ENCODE assay signal across 10 cellular contexts in the genomic region with DNA sequence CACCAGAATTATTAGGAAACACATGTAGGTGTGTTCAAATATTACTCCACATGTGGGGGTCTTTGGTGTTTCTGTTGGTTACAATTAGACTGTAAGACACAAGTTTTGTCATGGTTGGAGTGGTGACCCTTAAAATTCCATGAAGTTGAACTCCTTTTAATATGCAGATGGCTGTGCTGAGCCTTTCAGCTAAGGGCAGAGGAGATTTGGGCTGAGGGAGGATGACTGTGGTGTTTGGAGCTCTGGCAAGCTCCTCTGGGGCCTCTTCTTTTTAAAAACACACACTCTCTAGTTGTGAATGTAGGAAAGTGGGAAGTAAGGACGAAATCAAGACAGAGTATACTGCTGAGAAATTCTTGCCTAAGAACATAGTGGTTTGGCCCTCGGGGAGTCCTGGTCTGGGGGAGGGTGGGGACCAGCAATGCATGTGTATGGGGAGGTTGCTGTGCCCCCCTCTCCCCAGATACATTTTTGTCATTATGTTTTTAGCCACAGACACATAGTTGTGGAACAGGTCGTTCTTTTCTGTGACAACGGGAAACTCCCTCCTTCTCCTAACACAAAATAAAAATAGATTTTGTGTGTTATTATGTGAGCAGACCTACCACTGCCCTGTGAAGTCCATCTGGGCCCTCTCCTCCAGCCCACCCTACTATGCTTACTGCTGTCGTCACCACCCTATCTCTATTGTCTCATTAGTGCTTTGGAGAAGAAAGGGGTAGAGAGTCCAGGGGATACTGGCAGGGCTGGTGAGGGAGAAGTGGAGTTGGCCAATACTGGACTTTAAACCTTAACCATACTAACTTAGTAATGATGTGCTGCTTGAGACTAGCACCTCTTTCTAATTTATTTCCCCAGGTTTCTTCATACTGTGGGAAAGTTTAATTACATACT. TPM values are rescaled to one million over a fixed set of nuclear protein-coding genes. Genes with fewer than 3 reads are reported as not detected.
DNase-seq lines count a peak whose midpoint lies in the region; ATAC-seq and TF ChIP-seq lines count a peak whose summit lies in the region.
"Had no signal": no experiment of that assay in that cellular context is flagged by ENCODE, and none has a peak within 500 bp of the region (broad histone marks: within the 10 kb centered on the region; RNA-seq: fewer than 3 reads in every experiment).

No MANE protein-coding gene starts in this region.

- H3K4me1 ChIP-seq in adipocyte (ENCODE audit: control insufficient read depth, insufficient read depth, low read length) (peaks cover 25% of the 10 kb centered on the region), right lobe of liver (peaks cover 0 to 30% (median 3%) of the 10 kb centered on the region in 4 donors)

- intact Hi-C loops in right lobe of liver (cut with DNase I) = no loop called here

- H3K36me3 Mint-ChIP-seq in activated T-cell treated with anti-CD3 and anti-CD28 coated beads, Interleukin-2, amount 50 U/mL, for 4 hours (ENCODE audit: insufficient read depth) = peaks cover 13% of the 10 kb centered on the region
- H3K36me3 Mint-ChIP-seq in type B pancreatic cell = peaks cover 14% of the 10 kb centered on the region

- ATAC-seq in activated T-cell treated with anti-CD3 and anti-CD28 coated beads, Interleukin-2, amount 50 U/mL, for 4 hours = no peak
- ATAC-seq in right lobe of liver = peak; percentile 55 to 80 (median 70)

- WGBS in right lobe of liver (ENCODE audit: insufficient coverage, low coverage, low lambda C conversion rate, missing lambda C conversion rate) = 56% methylated on average over 5 of the region's 5 CpGs

- H3K27me3 ChIP-seq in adipocyte (replicated peaks; ENCODE audit: control insufficient read depth, insufficient read depth, low read length) = no peaks in the 10 kb centered on the region
- H3K27me3 ChIP-seq in right lobe of liver = no peaks in the 10 kb centered on the region
- H3K27me3 ChIP-seq in H7 (ENCODE audit: control insufficient read depth, insufficient read depth, low read length) = peaks cover 7% of the 10 kb centered on the region

- peak overlapping the region; percentile 55 for H3K27ac Mint-ChIP-seq in type B pancreatic cell

- no peak for TF ChIP-seq POLR2A in right lobe of liver (IDR thresholded peaks at IDR 0.05)

- H3K36me3 ChIP-seq in adipocyte (ENCODE audit: control insufficient read depth, insufficient read depth, low read length, severe bottlenecking) (peaks cover 3% of the 10 kb centered on the region), right lobe of liver (peaks cover 0 to 1% (median 0%) of the 10 kb centered on the region in 4 donors), H7 (replicated peaks; ENCODE audit: control insufficient read depth, insufficient read depth, low read length) (no peaks in the 10 kb centered on the region)

- no peaks in the 10 kb centered on the region for H3K9me3 ChIP-seq in adipocyte (ENCODE audit: control insufficient read depth, low read length)
- no peaks in the 10 kb centered on the region for H3K9me3 ChIP-seq in right lobe of liver

- H3K4me1 Mint-ChIP-seq in activated T-cell treated with anti-CD3 and anti-CD28 coated beads, Interleukin-2, amount 50 U/mL, for 4 hours (ENCODE audit: low read depth) = peaks cover 97% of the 10 kb centered on the region
- peaks cover 53% of the 10 kb centered on the region for H3K4me1 Mint-ChIP-seq in type B pancreatic cell (ENCODE audit: unreplicated experiment)

- no peaks in the 10 kb centered on the region for H3K9me3 Mint-ChIP-seq in activated T-cell treated with anti-CD3 and anti-CD28 coated beads, Interleukin-2, amount 50 U/mL, for 4 hours
- no peaks in the 10 kb centered on the region for H3K9me3 Mint-ChIP-seq in type B pancreatic cell

- TF ChIP-seq CTCF in right lobe of liver (IDR thresholded peaks at IDR 0.05) (no peak), type B pancreatic cell (conservative IDR thresholded peaks at IDR 0.05) (no peak)

- no peak overlapping the region for H3K9ac ChIP-seq in adipocyte (ENCODE audit: low read length)

- H3K27ac ChIP-seq in right lobe of liver = peak overlapping the region in 1 of 3 donors; percentile 2

- peak overlapping the region; percentile 2 for H3K4me3 Mint-ChIP-seq in activated T-cell treated with anti-CD3 and anti-CD28 coated beads, Interleukin-2, amount 50 U/mL, for 4 hours
- H3K4me3 Mint-ChIP-seq in type B pancreatic cell = peak overlapping the region; percentile 50

- H3K27me3 Mint-ChIP-seq in activated T-cell treated with anti-CD3 and anti-CD28 coated beads, Interleukin-2, amount 50 U/mL, for 4 hours (ENCODE audit: low read depth) = no peaks in the 10 kb centered on the region
- H3K27me3 Mint-ChIP-seq in type B pancreatic cell = no peaks in the 10 kb centered on the region

- H3K4me3 ChIP-seq in adipocyte (ENCODE audit: low read length) = no peak overlapping the region
- no peak overlapping the region for H3K4me3 ChIP-seq in right lobe of liver
- H3K4me3 ChIP-seq in H7 (ENCODE audit: insufficient read depth, low read depth, low read length) = no peak overlapping the region

- DNase-seq in activated T-cell treated with anti-CD3 and anti-CD28 coated beads, Interleukin-2, amount 50 U/mL, for 4 hours = no peak
- DNase-seq in activated T-cell treated with anti-CD3 and anti-CD28 coated beads, Interleukin-2, amount 50 U/mL, for 1 hour = no peak
- DNase-seq in adipocyte (ENCODE audit: low read depth) (peak; percentile 36), right lobe of liver (no peak), type B pancreatic cell (ENCODE audit: extremely low spot score, unreplicated experiment) (no peak), NCI-H1417 (lab: John Stamatoyannopoulos, UW) (no peak), H7 (no peak), iPS-NIHi11 (ENCODE audit: low spot score) (no peak)
- DNase-seq: NCI-H2029 treated with DMSO at 0.1 percent for 48 hours, T-helper 9 cell had no signal

RNA-seq across cellular contexts. Expression of a gene that starts 10.0 kb away (rescaled TPM):
- 100 to 1,000 TPM in 1 of 3 donors, 10 to 100 TPM in 2; 65.4 to 120 (median 93.5) TPM for total RNA-seq in activated T-cell treated with anti-CD3 and anti-CD28 coated beads, Interleukin-2, amount 50 U/mL, for 4 hours
- total RNA-seq in right lobe of liver (10 to 100 TPM; 46.2 to 97.8 (median 62.4) TPM), type B pancreatic cell (ENCODE audit: low replicate concordance) (131 and 174 TPM in 2 replicates)
- 5.5 and 11.6 TPM in 2 replicates for total RNA-seq in H7 (2014; rRNA removed; shearing (Covaris generic))

Comparison
In these comparisons a context has a peak if more than half of its experiments do, and no peak if none do; other contexts are left out.
1. ATAC-seq: peak in right lobe of liver (4 of 4); none in activated T-cell treated with anti-CD3 and anti-CD28 coated beads, Interleukin-2, amount 50 U/mL, for 4 hours (0 of 2).